In the genomic region with DNA sequence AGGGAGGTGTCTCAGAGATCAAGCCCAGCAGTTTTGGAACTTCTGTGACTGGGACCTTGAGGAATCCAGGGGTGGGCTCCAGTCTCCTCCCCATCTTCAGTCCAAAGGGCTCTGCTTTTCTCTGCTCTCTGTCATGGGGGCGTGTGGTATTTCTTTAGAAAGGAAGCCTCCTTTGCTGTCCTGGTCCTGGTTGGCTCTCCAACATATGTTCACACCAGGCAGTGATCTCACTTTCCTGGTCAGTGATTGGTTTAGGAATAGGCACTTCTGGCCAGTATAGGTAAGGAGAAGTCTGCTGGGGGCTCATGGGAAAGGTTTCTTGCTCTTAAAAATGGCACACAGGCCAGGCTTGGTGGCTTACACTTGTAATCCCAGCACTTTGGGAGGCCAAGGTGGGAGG, we compare ENCODE assay signal across 1 cellular context.
TF ChIP-seq lines count a peak whose summit lies in the region.

No MANE protein-coding gene starts in this region.

TF ChIP-seq in GM12878, 131 proteins besides CTCF, POLR2A, EP300 and RAD21:
- TF ChIP-seq JUNB (IDR thresholded peaks at IDR 0.05): no peak
- TF ChIP-seq, protein P1, sequence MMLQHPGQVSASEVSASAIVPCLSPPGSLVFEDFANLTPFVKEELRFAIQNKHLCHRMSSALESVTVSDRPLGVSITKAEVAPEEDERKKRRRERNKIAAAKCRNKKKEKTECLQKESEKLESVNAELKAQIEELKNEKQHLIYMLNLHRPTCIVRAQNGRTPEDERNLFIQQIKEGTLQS (IDR thresholded peaks at IDR 0.05; ENCODE audit: borderline replicate concordance, extremely low read depth, low read depth, low read length): no peak
- TF ChIP-seq, protein P2, sequence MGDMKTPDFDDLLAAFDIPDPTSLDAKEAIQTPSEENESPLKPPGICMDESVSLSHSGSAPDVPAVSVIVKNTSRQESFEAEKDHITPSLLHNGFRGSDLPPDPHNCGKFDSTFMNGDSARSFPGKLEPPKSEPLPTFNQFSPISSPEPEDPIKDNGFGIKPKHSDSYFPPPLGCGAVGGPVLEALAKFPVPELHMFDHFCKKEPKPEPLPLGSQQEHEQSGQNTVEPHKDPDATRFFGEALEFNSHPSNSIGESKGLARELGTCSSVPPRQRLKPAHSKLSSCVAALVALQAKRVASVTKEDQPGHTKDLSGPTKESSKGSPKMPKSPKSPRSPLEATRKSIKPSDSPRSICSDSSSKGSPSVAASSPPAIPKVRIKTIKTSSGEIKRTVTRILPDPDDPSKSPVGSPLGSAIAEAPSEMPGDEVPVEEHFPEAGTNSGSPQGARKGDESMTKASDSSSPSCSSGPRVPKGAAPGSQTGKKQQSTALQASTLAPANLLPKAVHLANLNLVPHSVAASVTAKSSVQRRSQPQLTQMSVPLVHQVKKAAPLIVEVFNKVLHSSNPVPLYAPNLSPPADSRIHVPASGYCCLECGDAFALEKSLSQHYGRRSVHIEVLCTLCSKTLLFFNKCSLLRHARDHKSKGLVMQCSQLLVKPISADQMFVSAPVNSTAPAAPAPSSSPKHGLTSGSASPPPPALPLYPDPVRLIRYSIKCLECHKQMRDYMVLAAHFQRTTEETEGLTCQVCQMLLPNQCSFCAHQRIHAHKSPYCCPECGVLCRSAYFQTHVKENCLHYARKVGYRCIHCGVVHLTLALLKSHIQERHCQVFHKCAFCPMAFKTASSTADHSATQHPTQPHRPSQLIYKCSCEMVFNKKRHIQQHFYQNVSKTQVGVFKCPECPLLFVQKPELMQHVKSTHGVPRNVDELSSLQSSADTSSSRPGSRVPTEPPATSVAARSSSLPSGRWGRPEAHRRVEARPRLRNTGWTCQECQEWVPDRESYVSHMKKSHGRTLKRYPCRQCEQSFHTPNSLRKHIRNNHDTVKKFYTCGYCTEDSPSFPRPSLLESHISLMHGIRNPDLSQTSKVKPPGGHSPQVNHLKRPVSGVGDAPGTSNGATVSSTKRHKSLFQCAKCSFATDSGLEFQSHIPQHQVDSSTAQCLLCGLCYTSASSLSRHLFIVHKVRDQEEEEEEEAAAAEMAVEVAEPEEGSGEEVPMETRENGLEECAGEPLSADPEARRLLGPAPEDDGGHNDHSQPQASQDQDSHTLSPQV (IDR thresholded peaks at IDR 0.05): no peak
- no peak for TF ChIP-seq MTA3 (IDR thresholded peaks at IDR 0.05; ENCODE audit: borderline replicate concordance, low read length)
- TF ChIP-seq, protein P3, sequence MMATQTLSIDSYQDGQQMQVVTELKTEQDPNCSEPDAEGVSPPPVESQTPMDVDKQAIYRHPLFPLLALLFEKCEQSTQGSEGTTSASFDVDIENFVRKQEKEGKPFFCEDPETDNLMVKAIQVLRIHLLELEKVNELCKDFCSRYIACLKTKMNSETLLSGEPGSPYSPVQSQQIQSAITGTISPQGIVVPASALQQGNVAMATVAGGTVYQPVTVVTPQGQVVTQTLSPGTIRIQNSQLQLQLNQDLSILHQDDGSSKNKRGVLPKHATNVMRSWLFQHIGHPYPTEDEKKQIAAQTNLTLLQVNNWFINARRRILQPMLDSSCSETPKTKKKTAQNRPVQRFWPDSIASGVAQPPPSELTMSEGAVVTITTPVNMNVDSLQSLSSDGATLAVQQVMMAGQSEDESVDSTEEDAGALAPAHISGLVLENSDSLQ (IDR thresholded peaks at IDR 0.05): no peak
